In the genomic region with DNA sequence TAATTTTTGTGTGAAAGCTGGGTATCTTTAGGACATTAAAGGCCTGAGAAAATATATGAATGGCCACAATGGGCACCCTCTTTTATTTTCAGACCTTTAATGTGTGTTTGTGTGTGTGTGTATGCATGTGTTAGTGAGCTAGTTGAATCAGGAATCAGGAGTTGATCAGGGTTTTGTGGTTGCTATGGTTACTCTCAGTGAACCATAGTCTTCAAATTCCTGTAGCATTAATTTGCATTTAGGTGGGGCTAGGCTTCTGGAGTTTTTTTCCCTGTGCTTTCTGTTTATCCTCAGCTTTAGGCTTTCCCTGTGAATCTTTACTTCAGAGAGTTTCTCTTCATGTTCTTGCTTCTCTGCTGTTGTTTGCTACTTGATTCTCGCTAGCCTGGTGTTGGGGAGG, we compare ENCODE assay signal across 1 cellular context.
A peak's percentile ranks its signal among the peaks of the same experiment; 100 is the strongest.
TF ChIP-seq lines count a peak whose summit lies in the region.

No MANE protein-coding gene starts in this region.

TF ChIP-seq in H1, 55 proteins besides CTCF, POLR2A, EP300 and RAD21:
- TF ChIP-seq TEAD4 (IDR thresholded peaks at IDR 0.05; ENCODE audit: low read depth, low read length) = 0 out of 2 replicates have a peak, but pooled peaks have one; percentile 14
- TF ChIP-seq, protein P1, sequence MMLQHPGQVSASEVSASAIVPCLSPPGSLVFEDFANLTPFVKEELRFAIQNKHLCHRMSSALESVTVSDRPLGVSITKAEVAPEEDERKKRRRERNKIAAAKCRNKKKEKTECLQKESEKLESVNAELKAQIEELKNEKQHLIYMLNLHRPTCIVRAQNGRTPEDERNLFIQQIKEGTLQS (IDR thresholded peaks at IDR 0.05; ENCODE audit: insufficient read depth, low read depth, low read length) = no peak
- no peak for TF ChIP-seq SAP30 (IDR thresholded peaks at IDR 0.05; ENCODE audit: insufficient read depth, insufficient replicate concordance, low read length)
- TF ChIP-seq, protein P2, sequence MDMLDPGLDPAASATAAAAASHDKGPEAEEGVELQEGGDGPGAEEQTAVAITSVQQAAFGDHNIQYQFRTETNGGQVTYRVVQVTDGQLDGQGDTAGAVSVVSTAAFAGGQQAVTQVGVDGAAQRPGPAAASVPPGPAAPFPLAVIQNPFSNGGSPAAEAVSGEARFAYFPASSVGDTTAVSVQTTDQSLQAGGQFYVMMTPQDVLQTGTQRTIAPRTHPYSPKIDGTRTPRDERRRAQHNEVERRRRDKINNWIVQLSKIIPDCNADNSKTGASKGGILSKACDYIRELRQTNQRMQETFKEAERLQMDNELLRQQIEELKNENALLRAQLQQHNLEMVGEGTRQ (IDR thresholded peaks at IDR 0.05; ENCODE audit: low read length) = no peak
